8 cellular contexts compared by ENCODE assay signal in the genomic region with DNA sequence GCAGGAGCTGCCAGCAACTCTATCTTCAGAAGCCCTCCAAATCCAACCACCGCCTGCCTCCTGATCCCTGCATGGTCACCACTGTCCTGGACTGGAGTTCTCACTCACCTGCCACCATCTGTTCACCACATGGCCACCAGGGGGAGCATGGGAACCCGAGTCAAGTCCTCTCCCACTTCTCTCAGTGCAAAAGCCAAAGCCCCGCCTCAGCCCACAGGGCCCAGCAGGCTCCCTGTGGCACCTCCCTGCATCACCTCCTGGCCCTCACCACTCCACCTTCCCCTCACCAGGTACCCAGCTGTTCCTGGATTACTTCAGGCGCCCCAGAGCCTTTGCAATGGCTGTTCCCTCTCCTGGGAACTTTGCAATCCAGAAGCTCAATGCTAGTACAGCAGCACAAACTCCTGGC. TPM values are rescaled to one million over a fixed set of nuclear protein-coding genes. Genes with fewer than 3 reads are reported as not detected.
A peak's percentile ranks its signal among the peaks of the same experiment; 100 is the strongest.
DNase-seq lines count a peak whose midpoint lies in the region; ATAC-seq and TF ChIP-seq lines count a peak whose summit lies in the region.

No MANE protein-coding gene starts in this region.

- H3K27me3 ChIP-seq in IMR-90 (ENCODE audit: control insufficient read depth, insufficient read depth, low read length) = no peaks in the 10 kb centered on the region
- no peaks in the 10 kb centered on the region for H3K27me3 ChIP-seq in neuronal stem cell (ENCODE audit: control insufficient read depth in 3 of 3, insufficient read depth in 3 of 3, low read depth in 1 of 3, low read length in 3 of 3)

- H4K91ac ChIP-seq in IMR-90 (ENCODE audit: insufficient read depth, low read depth, low read length) (no peak overlapping the region), neuronal stem cell (ENCODE audit: low read depth, low read length, poor library complexity) (no peak overlapping the region)

- H3K79me1 ChIP-seq in IMR-90 (ENCODE audit: low read depth in 1 of 2, low read length in 2 of 2) (peaks cover 13 to 47% of the 10 kb centered on the region in 2 experiments), neuronal stem cell (ENCODE audit: low read depth, low read length) (peaks cover 10% of the 10 kb centered on the region)

- peaks cover 15% of the 10 kb centered on the region for H4K20me1 ChIP-seq in IMR-90 (ENCODE audit: insufficient read depth, low read length)

- H2AFZ ChIP-seq in IMR-90 (replicated peaks; ENCODE audit: low read length, poor library complexity) (peak overlapping the region; percentile 56), neuronal stem cell (ENCODE audit: low read length) (no peak overlapping the region)

- H2BK12ac ChIP-seq in neuronal stem cell (ENCODE audit: low read length) = no peak overlapping the region

- H2AK5ac ChIP-seq in IMR-90 (ENCODE audit: low read depth, low read length) = no peak overlapping the region
- H2AK5ac ChIP-seq in neuronal stem cell (ENCODE audit: low read depth, low read length) = no peak overlapping the region

- H3K4ac ChIP-seq in IMR-90 (ENCODE audit: low read depth, low read length) = no peak overlapping the region
- no peak overlapping the region for H3K4ac ChIP-seq in neuronal stem cell (ENCODE audit: low read length)

- DNase-seq in D341Med (ENCODE audit: low spot score) = peak; percentile 84
- peak; percentile 66 for DNase-seq in IMR-90
- DNase-seq in activated T-cell treated with anti-CD3 and anti-CD28 coated beads, Interleukin-2, amount 50 U/mL, for 1 hour = peak; percentile 83
- peak; percentile 55 for DNase-seq in fibroblast of gingiva (ENCODE audit: low read depth)
- peak; percentile 80 for DNase-seq in neuronal stem cell (ENCODE audit: low spot score)
- peak in 41 of 49 donors; percentile 2 to 73 (median 50) for DNase-seq in substantia nigra (lab: John Stamatoyannopoulos, UW)

- 20% methylated on average over 2 of the region's 4 CpGs; no CpG with 5 or more reads in 1 of the 2 experiments for WGBS in IMR-90 (ENCODE audit: extremely low coverage in 2 of 2, insufficient read length in 1 of 2), 2 experiments
- no CpG with 5 or more reads among the region's 4 CpGs for WGBS in neuronal stem cell (ENCODE audit: extremely low coverage in 2 of 2, insufficient read length in 2 of 2, insufficient replicate concordance in 1 of 2), 2 donors

- H4K8ac ChIP-seq in IMR-90 (ENCODE audit: low read depth in 2 of 2, low read length in 2 of 2) (no peak overlapping the region), neuronal stem cell (ENCODE audit: low read depth, low read length) (no peak overlapping the region)

- TF ChIP-seq RAD21 in IMR-90 (IDR thresholded peaks at IDR 0.05; ENCODE audit: low read length) = peak; percentile 50

- H3K9me3 ChIP-seq in IMR-90 (ENCODE audit: control insufficient read depth, insufficient read depth, low read length) = no peaks in the 10 kb centered on the region
- H3K9me3 ChIP-seq in neuronal stem cell (replicated peaks in 1 of 2; ENCODE audit: control insufficient read depth in 2 of 2, insufficient read depth in 1 of 2, low read depth in 1 of 2, low read length in 2 of 2) = no peaks in the 10 kb centered on the region

- in situ Hi-C loops in IMR-90 (cut with MboI; ENCODE audit: low sequenced_read_pairs) = no loop called here

- no peak overlapping the region for H3K18ac ChIP-seq in IMR-90 (ENCODE audit: low read depth, low read length)
- no peak overlapping the region for H3K18ac ChIP-seq in neuronal stem cell (ENCODE audit: low read length)

- H2AK9ac ChIP-seq in IMR-90 (replicated peaks; ENCODE audit: low read depth, low read length, poor library complexity) = no peak overlapping the region

- TF ChIP-seq CTCF in IMR-90 (conservative IDR thresholded peaks at IDR 0.05; ENCODE audit: low read depth, low read length) = peak; percentile 75

- H3K23ac ChIP-seq in IMR-90 (ENCODE audit: low read depth, low read length) (no peak overlapping the region), neuronal stem cell (ENCODE audit: low read depth, low read length, poor library complexity) (no peak overlapping the region)

- H3K56ac ChIP-seq in IMR-90 (ENCODE audit: extremely low read depth, insufficient read depth, low read length) = no peak overlapping the region

- POLR2A ChIA-PET in IMR-90 (lab: Charles Lee; ENCODE audit: unreplicated experiment) = no interaction called here

- H3K4me2 ChIP-seq in IMR-90 (ENCODE audit: low read depth, low read length) = no peak overlapping the region
- no peak overlapping the region for H3K4me2 ChIP-seq in neuronal stem cell (ENCODE audit: insufficient read depth, low read length, poor library complexity, severe bottlenecking)

- H3K4me3 ChIP-seq in IMR-90 (ENCODE audit: insufficient read depth, low read depth, low read length) (no peak overlapping the region), neuronal stem cell (ENCODE audit: low read length in 2 of 2) (no peak overlapping the region)

- dilution Hi-C loops in IMR-90 (cut with HindIII; ENCODE audit: low sequenced_read_pairs, unreplicated experiment) = no loop called here

- H2BK20ac ChIP-seq in IMR-90 (ENCODE audit: low read depth, low read length) = no peak overlapping the region

- no peak overlapping the region for H3K14ac ChIP-seq in IMR-90 (replicated peaks; ENCODE audit: low read depth, low read length)
- H3K14ac ChIP-seq in neuronal stem cell (ENCODE audit: low read length) = no peak overlapping the region

- ATAC-seq in IMR-90 (ENCODE audit: low read depth) (peak; percentile 69), GM21390 (IDR thresholded peaks at IDR 0.05; ENCODE audit: unreplicated experiment) (no peak)

- no peak overlapping the region for H2BK15ac ChIP-seq in IMR-90 (ENCODE audit: low read depth, low read length)
- H2BK15ac ChIP-seq in neuronal stem cell (ENCODE audit: low read length) = no peak overlapping the region

- CTCF ChIA-PET in IMR-90 (lab: Yijun Ruan, JAX) = interaction anchor here (0.7 kb wide), 1 partner anchor 10 kb away, joined by 3 read pairs; a partner anchor contains a TSS

- no peak overlapping the region for H4K5ac ChIP-seq in IMR-90 (ENCODE audit: low read depth, low read length)

- no peak for TF ChIP-seq POLR2A in IMR-90 (IDR thresholded peaks at IDR 0.05; ENCODE audit: low read depth, low read length)

- peaks cover 7% of the 10 kb centered on the region; the same call in 1 of the 2 replicates for H3K9me1 ChIP-seq in IMR-90 (ENCODE audit: insufficient read depth, low read length)

- no peak overlapping the region for H2BK120ac ChIP-seq in IMR-90 (ENCODE audit: low read depth, low read length)
- no peak overlapping the region for H2BK120ac ChIP-seq in neuronal stem cell (ENCODE audit: low read depth, low read length)

- BruUV-seq in IMR-90 (replicated peaks; lab: Mats Ljungman, UMichigan) = no TSS peak

- no peak overlapping the region for H3K9ac ChIP-seq in IMR-90 (ENCODE audit: low read depth, low read length)
- H3K9ac ChIP-seq in neuronal stem cell (ENCODE audit: low read depth, low read length, poor library complexity) = no peak overlapping the region

- no peaks in the 10 kb centered on the region for H3K4me1 ChIP-seq in IMR-90 (ENCODE audit: control insufficient read depth, insufficient read depth, low read length)
- peaks cover 0 to 2% of the 10 kb centered on the region in 2 donors for H3K4me1 ChIP-seq in neuronal stem cell (ENCODE audit: control insufficient read depth in 2 of 2, insufficient read depth in 1 of 2, low read depth in 1 of 2, low read length in 2 of 2)

- H3K36me3 ChIP-seq in IMR-90 (ENCODE audit: control insufficient read depth, insufficient read depth, low read length) (peaks cover 53% of the 10 kb centered on the region), neuronal stem cell (replicated peaks in 1 of 2; ENCODE audit: control insufficient read depth in 2 of 2, insufficient read depth in 2 of 2, low read length in 2 of 2) (peaks cover 58 to 84% of the 10 kb centered on the region in 2 donors)

- H2BK5ac ChIP-seq in IMR-90 (ENCODE audit: low read depth, low read length, poor library complexity, severe bottlenecking) = no peak overlapping the region
- no peak overlapping the region for H2BK5ac ChIP-seq in neuronal stem cell (ENCODE audit: low read length)

- H3K27ac ChIP-seq in IMR-90 (ENCODE audit: insufficient read depth, low read length) (no peak overlapping the region), neuronal stem cell (replicated peaks; ENCODE audit: low read length) (no peak overlapping the region), substantia nigra (ENCODE audit: low read depth, low read length, poor library complexity, severe bottlenecking) (no peak overlapping the region)

- intact Hi-C loops in IMR-90 (cut with micrococcal nuclease) = loop anchor here (1.0 kb wide), 2 partner anchors 120 to 171 kb away; no protein-coding TSS in a partner anchor

RNA-seq across cellular contexts. Expression of a gene that starts 5.3 kb away (rescaled TPM):
- total RNA-seq in IMR-90 (2012; rRNA removed) = 73.3 and 82.8 TPM in 2 replicates
- polyA plus RNA-seq in IMR-90 (2012; rRNA removed) = 85.0 and 88.6 TPM in 2 replicates
- polyA plus RNA-seq in IMR-90 (2012; cell fraction: cytosol; rRNA removed) = 101 and 107 TPM in 2 replicates
- 256 and 333 TPM in 2 replicates for polyA plus RNA-seq in IMR-90 (2012; cell fraction: nucleus; rRNA removed; ENCODE audit: low replicate concordance)
- 131 TPM for polyA plus RNA-seq in PFSK-1 (2012; ENCODE audit: insufficient read length, low read depth)
- polyA plus RNA-seq in neuronal stem cell (2013, experiment 1 of 2) = 92.1 TPM
- polyA plus RNA-seq in neuronal stem cell (2013, experiment 2 of 2) = 91.6 TPM

RNA-seq across cellular contexts. Expression of a gene that starts 9.8 kb away (rescaled TPM):
- 5.3 and 5.9 TPM in 2 replicates for total RNA-seq in IMR-90 (2012; rRNA removed)
- 8.9 and 10.5 TPM in 2 replicates for polyA plus RNA-seq in IMR-90 (2012; rRNA removed)
- polyA plus RNA-seq in IMR-90 (2012; cell fraction: cytosol; rRNA removed) = 8.9 and 11.7 TPM in 2 replicates
- 17.2 and 35.7 TPM in 2 replicates for polyA plus RNA-seq in IMR-90 (2012; cell fraction: nucleus; rRNA removed; ENCODE audit: low replicate concordance)
- polyA plus RNA-seq in PFSK-1 (2012; ENCODE audit: insufficient read length, low read depth) = 28.8 TPM
- 11.5 TPM for polyA plus RNA-seq in neuronal stem cell (2013, experiment 1 of 2)
- polyA plus RNA-seq in neuronal stem cell (2013, experiment 2 of 2) = 10.8 TPM

RNA-seq across cellular contexts. Expression of a gene that starts 9.8 kb away (rescaled TPM):
- 10.4 and 10.6 TPM in 2 replicates for total RNA-seq in IMR-90 (2012; rRNA removed)
- polyA plus RNA-seq in IMR-90 (2012; rRNA removed) = 55.4 and 64.0 TPM in 2 replicates
- polyA plus RNA-seq in IMR-90 (2012; cell fraction: cytosol; rRNA removed) = 42.0 and 77.7 TPM in 2 replicates
- 104 and 163 TPM in 2 replicates for polyA plus RNA-seq in IMR-90 (2012; cell fraction: nucleus; rRNA removed; ENCODE audit: low replicate concordance)
- 42.0 TPM for polyA plus RNA-seq in PFSK-1 (2012; ENCODE audit: insufficient read length, low read depth)
- 48.1 TPM for polyA plus RNA-seq in neuronal stem cell (2013, experiment 1 of 2)
- polyA plus RNA-seq in neuronal stem cell (2013, experiment 2 of 2) = 48.3 TPM

RNA-seq across cellular contexts. Expression of a gene that starts 11.4 kb away (rescaled TPM):
- total RNA-seq in IMR-90 (2012; rRNA removed) = not detected in 2 replicates
- not detected in 2 replicates for polyA plus RNA-seq in IMR-90 (2012; rRNA removed)
- polyA plus RNA-seq in IMR-90 (2012; cell fraction: cytosol; rRNA removed) = not detected in 2 replicates
- polyA plus RNA-seq in IMR-90 (2012; cell fraction: nucleus; rRNA removed; ENCODE audit: low replicate concordance) = not detected in 2 replicates
- polyA plus RNA-seq in PFSK-1 (2012; ENCODE audit: insufficient read length, low read depth) = not detected
- polyA plus RNA-seq in neuronal stem cell (2013, experiment 1 of 2) = not detected
- polyA plus RNA-seq in neuronal stem cell (2013, experiment 2 of 2) = not detected

RNA-seq across cellular contexts. Expression of a gene that starts 20.0 kb away (rescaled TPM):
- 8.6 and 9.5 TPM in 2 replicates for total RNA-seq in IMR-90 (2012; rRNA removed)
- polyA plus RNA-seq in IMR-90 (2012; rRNA removed) = 14.2 and 14.4 TPM in 2 replicates
- polyA plus RNA-seq in IMR-90 (2012; cell fraction: cytosol; rRNA removed) = 8.1 and 16.5 TPM in 2 replicates
- polyA plus RNA-seq in IMR-90 (2012; cell fraction: nucleus; rRNA removed; ENCODE audit: low replicate concordance) = 14.0 and 41.0 TPM in 2 replicates
- polyA plus RNA-seq in PFSK-1 (2012; ENCODE audit: insufficient read length, low read depth) = 17.6 TPM
- polyA plus RNA-seq in neuronal stem cell (2013, experiment 1 of 2) = 11.2 TPM
- polyA plus RNA-seq in neuronal stem cell (2013, experiment 2 of 2) = 11.1 TPM
